9 cellular contexts compared by ENCODE assay signal in genomic region chr1:116738673-116739370, GRCh38. TPM values are rescaled to one million over a fixed set of nuclear protein-coding genes. Genes with fewer than 3 reads are reported as not detected.
DNase-seq lines count a peak whose midpoint lies in the region; ATAC-seq and TF ChIP-seq lines count a peak whose summit lies in the region.
"Had no signal": no experiment of that assay in that cellular context is flagged by ENCODE, and none has a peak within 500 bp of the region (broad histone marks: within the 10 kb centered on the region; RNA-seq: fewer than 3 reads in every experiment).

No MANE protein-coding gene starts in this region.

- H3K9me3 ChIP-seq in WERI-Rb-1 (ENCODE audit: severe bottlenecking), result peaks cover 18% of the 10 kb centered on the region

- no peak overlapping the region for H3K27ac ChIP-seq in WERI-Rb-1
- H3K27ac ChIP-seq: HL-60 had no signal

- peak overlapping the region; percentile 99 for H3K27ac Mint-ChIP-seq in activated T-helper 1 cell treated with anti-CD3 and anti-CD28 coated beads, Interleukin-12 subunit alpha, Interleukin-12 subunit beta, Interleukin-2, Interleukin-4 antibody, amounts not matched to agents 30 ng/mL and 10 ng/mL and 1 ng/mL, durations not matched to agents 14 hours and 24 hours and 36 hours

- peak overlapping the region; percentile 66 for H3K4me3 Mint-ChIP-seq in activated T-helper 1 cell treated with anti-CD3 and anti-CD28 coated beads, Interleukin-12 subunit alpha, Interleukin-12 subunit beta, Interleukin-2, Interleukin-4 antibody, amounts not matched to agents 30 ng/mL and 10 ng/mL and 1 ng/mL, durations not matched to agents 14 hours and 24 hours and 36 hours

- H3K27me3 Mint-ChIP-seq in activated T-helper 1 cell treated with anti-CD3 and anti-CD28 coated beads, Interleukin-12 subunit alpha, Interleukin-12 subunit beta, Interleukin-2, Interleukin-4 antibody, amounts not matched to agents 30 ng/mL and 10 ng/mL and 1 ng/mL, durations not matched to agents 14 hours and 24 hours and 36 hours (ENCODE audit: insufficient read depth), result no peaks in the 10 kb centered on the region

- H3K27me3 ChIP-seq in WERI-Rb-1 (ENCODE audit: insufficient read depth, low read depth, severe bottlenecking), result no peaks in the 10 kb centered on the region

- H3K36me3 ChIP-seq in WERI-Rb-1, result no peaks in the 10 kb centered on the region

- H3K4me1 Mint-ChIP-seq in activated T-helper 1 cell treated with anti-CD3 and anti-CD28 coated beads, Interleukin-12 subunit alpha, Interleukin-12 subunit beta, Interleukin-2, Interleukin-4 antibody, amounts not matched to agents 30 ng/mL and 10 ng/mL and 1 ng/mL, durations not matched to agents 14 hours and 24 hours and 36 hours (ENCODE audit: low read depth), result peaks cover 63% of the 10 kb centered on the region

- peak; percentile 79 for DNase-seq in activated T-helper 1 cell treated with anti-CD3 and anti-CD28 coated beads, Interleukin-12 subunit alpha, Interleukin-12 subunit beta, Interleukin-2, Interleukin-4 antibody, amounts not matched to agents 30 ng/mL and 10 ng/mL and 1 ng/mL, durations not matched to agents 14 hours and 24 hours and 36 hours (ENCODE audit: low spot score)
- peak; percentile 45 to 61 (median 58) for DNase-seq in stimulated activated CD4-positive, alpha-beta T cell treated with anti-CD3 and anti-CD28 coated beads, TNF-alpha, amount 100 ng/mL, for 48 hours (ENCODE audit: low read depth in 3 of 3)
- no peak for DNase-seq in AG08395 (ENCODE audit: low spot score)
- DNase-seq in GOT3 (lab: John Stamatoyannopoulos, UW), result no peak
- DNase-seq in WERI-Rb-1, result no peak

- intact Hi-C loops in activated T-helper 1 cell treated with anti-CD3 and anti-CD28 coated beads, Interleukin-12 subunit alpha, Interleukin-12 subunit beta, Interleukin-2, Interleukin-4 antibody, amounts not matched to agents 30 ng/mL and 10 ng/mL and 1 ng/mL, durations not matched to agents 14 hours and 24 hours and 36 hours (cut with micrococcal nuclease), result loop anchor here (1.0 to 10.0 kb wide), 10 partner anchors 15 to 926 kb away; partner anchors contain the start of genes CD2, TRIM45 and TTF2

- peaks cover 24% of the 10 kb centered on the region for H3K36me3 Mint-ChIP-seq in activated T-helper 1 cell treated with anti-CD3 and anti-CD28 coated beads, Interleukin-12 subunit alpha, Interleukin-12 subunit beta, Interleukin-2, Interleukin-4 antibody, amounts not matched to agents 30 ng/mL and 10 ng/mL and 1 ng/mL, durations not matched to agents 14 hours and 24 hours and 36 hours (ENCODE audit: low read depth)

- H3K9me3 Mint-ChIP-seq in activated T-helper 1 cell treated with anti-CD3 and anti-CD28 coated beads, Interleukin-12 subunit alpha, Interleukin-12 subunit beta, Interleukin-2, Interleukin-4 antibody, amounts not matched to agents 30 ng/mL and 10 ng/mL and 1 ng/mL, durations not matched to agents 14 hours and 24 hours and 36 hours, result peaks cover 24% of the 10 kb centered on the region

- ATAC-seq in HG03196 (IDR thresholded peaks at IDR 0.05; ENCODE audit: unreplicated experiment), result peak; percentile 58
- ATAC-seq in GM19397 (IDR thresholded peaks at IDR 0.05; ENCODE audit: unreplicated experiment), result no peak

- TF ChIP-seq CTCF in WERI-Rb-1 (IDR thresholded peaks at IDR 0.05; ENCODE audit: low read depth, low read length), result no peak

- H3K4me3 ChIP-seq in WERI-Rb-1 (ENCODE audit: low read depth, low read length), result no peak overlapping the region

- peak; percentile 24 for TF ChIP-seq POLR2A in GM19099 (IDR thresholded peaks at IDR 0.05; ENCODE audit: extremely low read depth, insufficient read length, low read depth)

RNA-seq across cellular contexts. Expression of gene CD2, which starts 15.4 kb away (rescaled TPM):
- 651 and 685 TPM in 2 replicates for total RNA-seq in activated T-helper 1 cell treated with anti-CD3 and anti-CD28 coated beads, Interleukin-12 subunit alpha, Interleukin-12 subunit beta, Interleukin-2, Interleukin-4 antibody, amounts not matched to agents 30 ng/mL and 10 ng/mL and 1 ng/mL, durations not matched to agents 14 hours and 24 hours and 36 hours

Comparison
In these comparisons a context has a peak if more than half of its experiments do, and no peak if none do; other contexts are left out.
1. DNase-seq: peak in activated T-helper 1 cell treated with anti-CD3 and anti-CD28 coated beads, Interleukin-12 subunit alpha, Interleukin-12 subunit beta, Interleukin-2, Interleukin-4 antibody, amounts not matched to agents 30 ng/mL and 10 ng/mL and 1 ng/mL, durations not matched to agents 14 hours and 24 hours and 36 hours (single experiment) and stimulated activated CD4-positive, alpha-beta T cell treated with anti-CD3 and anti-CD28 coated beads, TNF-alpha, amount 100 ng/mL, for 48 hours (3 of 3); none in AG08395 (single experiment), GOT3 (single experiment) and WERI-Rb-1 (single experiment).